In genomic region chr5:143190260-143190810, GRCh38 we compare ENCODE assay signal across 18 cellular contexts.
A peak's percentile ranks its signal among the peaks of the same experiment; 100 is the strongest.
DNase-seq lines count a peak whose midpoint lies in the region; ATAC-seq and TF ChIP-seq lines count a peak whose summit lies in the region.
"Had no signal": no experiment of that assay in that cellular context is flagged by ENCODE, and none has a peak within 500 bp of the region (broad histone marks: within the 10 kb centered on the region; RNA-seq: fewer than 3 reads in every experiment).

No MANE protein-coding gene starts in this region.

- intact Hi-C loops in adrenal gland (cut with DNase I), result no loop called here

- no peaks in the 10 kb centered on the region for H3K79me2 ChIP-seq in smooth muscle cell (ENCODE audit: low read depth)

- H3F3A ChIP-seq in smooth muscle cell (ENCODE audit: low read depth), result peaks cover 11% of the 10 kb centered on the region

- no peak for TF ChIP-seq POLR2A in adrenal gland (IDR thresholded peaks at IDR 0.05)

- peak overlapping the region; percentile 97 for H3K27ac ChIP-seq in smooth muscle cell (ENCODE audit: low read depth)
- H3K27ac ChIP-seq in adrenal gland, result no peak overlapping the region
- H3K27ac ChIP-seq: 22Rv1, BLaER1, C4-2B, GM23248 had no signal

- H3K27me3 ChIP-seq in smooth muscle cell (ENCODE audit: low read depth) (no peaks in the 10 kb centered on the region), adrenal gland (no peaks in the 10 kb centered on the region)
- H3K27me3 ChIP-seq: BLaER1 had no signal

- no peaks in the 10 kb centered on the region for H4K20me1 ChIP-seq in smooth muscle cell (ENCODE audit: low read depth)
- H4K20me1 ChIP-seq: BLaER1 had no signal

- DNase-seq in DMS 273 (lab: John Stamatoyannopoulos, UW; ENCODE audit: unreplicated experiment) (peak; percentile 61), DMS 273 treated with DMSO at 0.1 percent for 48 hours (lab: John Stamatoyannopoulos, UW) (no peak), NCI-H69 (lab: John Stamatoyannopoulos, UW) (peak; percentile 58), smooth muscle cell (lab: John Stamatoyannopoulos, UW; ENCODE audit: unreplicated experiment) (no peak), adrenal gland (no peak)
- DNase-seq: Caco-2; CD4-positive, CD25-positive, alpha-beta regulatory T cell; CD8-positive, alpha-beta T cell; DMS53; DMS79 treated with DMSO at 0.1 percent for 48 hours; GF-D8; GM23248; H7; HCEC 1CT had no signal

- H2AFZ ChIP-seq in smooth muscle cell (ENCODE audit: low read depth), result no peak overlapping the region
- H2AFZ ChIP-seq: GM23248 had no signal

- WGBS in smooth muscle cell (ENCODE audit: low lambda C conversion rate), result 98% methylated on average over 3 of the region's 3 CpGs
- 86 to 94% (median 89%) methylated on average over 3 of the region's 3 CpGs for WGBS in adrenal gland, 4 donors

- no peak overlapping the region for H3K4me2 ChIP-seq in smooth muscle cell
- H3K4me2 ChIP-seq: BLaER1 had no signal

- H3K4me3 ChIP-seq in smooth muscle cell, result no peak overlapping the region
- H3K4me3 ChIP-seq in adrenal gland, result no peak overlapping the region
- H3K4me3 ChIP-seq: BLaER1, GM23248 had no signal

- H3K4me1 ChIP-seq in smooth muscle cell (ENCODE audit: low read depth) (peaks cover 9% of the 10 kb centered on the region), adrenal gland (replicated peaks in 1 of 2) (no peaks in the 10 kb centered on the region)
- H3K4me1 ChIP-seq: BLaER1, Caco-2 had no signal

- H3K36me3 ChIP-seq in smooth muscle cell (ENCODE audit: low read depth), result no peaks in the 10 kb centered on the region
- H3K36me3 ChIP-seq in adrenal gland (replicated peaks in 1 of 2), result no peaks in the 10 kb centered on the region
- H3K36me3 ChIP-seq: BLaER1 had no signal

- ATAC-seq in HG03135 (IDR thresholded peaks at IDR 0.05; ENCODE audit: unreplicated experiment), result no peak
- ATAC-seq: CD8-positive, alpha-beta T cell had no signal

- TF ChIP-seq CTCF in smooth muscle cell (IDR thresholded peaks at IDR 0.05; ENCODE audit: borderline replicate concordance, insufficient read depth, poor library complexity, severe bottlenecking) (no peak), adrenal gland (IDR thresholded peaks at IDR 0.05) (no peak)

- no peak overlapping the region for H3K9ac ChIP-seq in smooth muscle cell (ENCODE audit: low read depth)
- H3K9ac ChIP-seq: BLaER1, GM23248 had no signal

- H3K9me3 ChIP-seq in smooth muscle cell (replicated peaks; ENCODE audit: low read depth), result no peaks in the 10 kb centered on the region
- peaks cover 0 to 7% (median 0%) of the 10 kb centered on the region in 3 donors for H3K9me3 ChIP-seq in adrenal gland (replicated peaks in 1 of 3)
- H3K9me3 ChIP-seq: Caco-2 had no signal

Comparison
In these comparisons a context has a peak if more than half of its experiments do, and no peak if none do; other contexts are left out.
1. DNase-seq: peak in DMS 273 (single experiment) and NCI-H69 (single experiment); none in DMS 273 treated with DMSO at 0.1 percent for 48 hours (single experiment), smooth muscle cell (single experiment) and adrenal gland (0 of 7).